5 cellular contexts compared by ENCODE assay signal in genomic region chr19:34665275-34665674, GRCh38. TPM values are rescaled to one million over a fixed set of nuclear protein-coding genes. Genes with fewer than 3 reads are reported as not detected.
"Had no signal": no experiment of that assay in that cellular context is flagged by ENCODE, and none has a peak within 500 bp of the region (broad histone marks: within the 10 kb centered on the region; RNA-seq: fewer than 3 reads in every experiment).

No MANE protein-coding gene starts in this region.

RNA-seq across cellular contexts. Expression of gene SCGB2B2, which starts 11.7 kb away (rescaled TPM):
- total RNA-seq: MCF 10A, PC-3, RPMI7951, SJCRH30, SK-MEL-5 had no signal
